In genomic region chr12:53508534-53509199, GRCh38 we compare ENCODE assay signal across 1 cellular context.
TF ChIP-seq lines count a peak whose summit lies in the region.

No MANE protein-coding gene starts in this region.

TF ChIP-seq in K562, 482 proteins besides CTCF, POLR2A, EP300 and RAD21 (continued from another document):
- TF ChIP-seq PHF8 (IDR thresholded peaks at IDR 0.05; ENCODE audit: borderline replicate concordance, low read length) (no peak), BDP1 (IDR thresholded peaks at IDR 0.05; ENCODE audit: insufficient read depth, insufficient read length) (no peak), MAX (CRISPR knock-in tag; IDR thresholded peaks at IDR 0.05) (0 out of 2 replicates have a peak, but pooled peaks have one; percentile 10), GMEB1 (CRISPR knock-in tag; IDR thresholded peaks at IDR 0.05) (0 out of 2 replicates have a peak, but pooled peaks have one; percentile 14), PRDM10 (IDR thresholded peaks at IDR 0.05; ENCODE audit: partially characterized antibody) (no peak)
TF ChIP-seq in K562: peak in this region for 34.
